In genomic region chr22:37267128-37267587, GRCh38 we compare ENCODE assay signal across 8 cellular contexts. TPM values are rescaled to one million over a fixed set of nuclear protein-coding genes. Genes with fewer than 3 reads are reported as not detected.
DNase-seq lines count a peak whose midpoint lies in the region; ATAC-seq and TF ChIP-seq lines count a peak whose summit lies in the region.

No MANE protein-coding gene starts in this region.

- H3K4me1 ChIP-seq in Karpas-422 (ENCODE audit: low read length): peaks cover 27% of the 10 kb centered on the region

- no peaks in the 10 kb centered on the region for H3K9me2 ChIP-seq in Karpas-422 (replicated peaks; ENCODE audit: insufficient read depth, low read length)

- peak overlapping the region; percentile 74; the same call in 1 of the 2 replicates for H2AFZ ChIP-seq in Karpas-422 (ENCODE audit: low read length)

- peak overlapping the region; percentile 64; the same call in 1 of the 2 replicates for H3K4me3 ChIP-seq in Karpas-422 (ENCODE audit: low read length)

- no peaks in the 10 kb centered on the region for H3K79me2 ChIP-seq in Karpas-422 (ENCODE audit: low read length)

- H3K27me3 Mint-ChIP-seq in CD14-positive monocyte (ENCODE audit: low read depth in 3 of 3): peaks cover 2 to 15% (median 7%) of the 10 kb centered on the region in 3 donors
- H3K27me3 Mint-ChIP-seq in naive B cell: no peaks in the 10 kb centered on the region
- no peaks in the 10 kb centered on the region for H3K27me3 Mint-ChIP-seq in stimulated activated naive CD8-positive, alpha-beta T cell treated with anti-CD3 and anti-CD28 coated beads, Interleukin-15, Interleukin-2, amounts not matched to agents 100 ng/mL and 50 ng/mL, for 24 hours

- H3K9me3 Mint-ChIP-seq in CD14-positive monocyte (peaks cover 12 to 18% (median 14%) of the 10 kb centered on the region in 7 donors), naive B cell (peaks cover 2 to 10% (median 4%) of the 10 kb centered on the region in 7 donors)
- H3K9me3 Mint-ChIP-seq in stimulated activated naive CD8-positive, alpha-beta T cell treated with anti-CD3 and anti-CD28 coated beads, Interleukin-15, Interleukin-2, amounts not matched to agents 100 ng/mL and 50 ng/mL, for 24 hours: no peaks in the 10 kb centered on the region

- peaks cover 56% of the 10 kb centered on the region for H3K4me1 Mint-ChIP-seq in CD14-positive monocyte
- H3K4me1 Mint-ChIP-seq in naive B cell: peaks cover 34 to 43% (median 34%) of the 10 kb centered on the region in 3 donors
- peaks cover 38% of the 10 kb centered on the region for H3K4me1 Mint-ChIP-seq in stimulated activated naive CD8-positive, alpha-beta T cell treated with anti-CD3 and anti-CD28 coated beads, Interleukin-15, Interleukin-2, amounts not matched to agents 100 ng/mL and 50 ng/mL, for 24 hours (ENCODE audit: low read depth)

- H3K4me3 Mint-ChIP-seq in CD14-positive monocyte (peak overlapping the region; percentile 77 to 87), naive B cell (peak overlapping the region; percentile 85 to 96 (median 94))
- peak overlapping the region; percentile 84 for H3K4me3 Mint-ChIP-seq in stimulated activated naive CD8-positive, alpha-beta T cell treated with anti-CD3 and anti-CD28 coated beads, Interleukin-15, Interleukin-2, amounts not matched to agents 100 ng/mL and 50 ng/mL, for 24 hours

- intact Hi-C loops in CD14-positive monocyte (cut with micrococcal nuclease): loop anchor here in 1 of 2 donors (2.0 to 5.0 kb wide), 2 partner anchors 35 to 190 kb away; no protein-coding TSS in a partner anchor

- H3K36me3 ChIP-seq in Karpas-422 (ENCODE audit: insufficient read depth, low read length): no peaks in the 10 kb centered on the region

- H3K9ac ChIP-seq in Karpas-422 (ENCODE audit: low read length): peak overlapping the region; percentile 43; the same call in 1 of the 2 replicates

- ATAC-seq in GM19397 (IDR thresholded peaks at IDR 0.05; ENCODE audit: unreplicated experiment): peak; percentile 77
- ATAC-seq in naive B cell (ENCODE audit: low read depth in 2 of 2): peak; percentile 83 to 84

- peak; percentile 59 for DNase-seq in CD14-positive monocyte (ENCODE audit: low spot score)
- DNase-seq in Karpas-422: peak; percentile 81
- peak; percentile 71 for DNase-seq in activated CD4-positive, alpha-beta T cell treated with anti-CD3 and anti-CD28 coated beads, Interleukin-2, amount 50 U/mL, for 1 hour
- peak; percentile 65 for DNase-seq in effector CD8-positive, alpha-beta T cell (lab: John Stamatoyannopoulos, UW)
- DNase-seq in naive B cell: peak; percentile 71
- no peak for DNase-seq in NCI-H128 (lab: John Stamatoyannopoulos, UW; ENCODE audit: unreplicated experiment)

- peak overlapping the region; percentile 73 for H3K4me2 ChIP-seq in Karpas-422 (ENCODE audit: low read depth, low read length, poor library complexity, severe bottlenecking)

- peaks cover 9% of the 10 kb centered on the region for H3K9me3 ChIP-seq in Karpas-422 (ENCODE audit: low read length)

- no peaks in the 10 kb centered on the region; the same call in 1 of the 2 replicates for H3K27me3 ChIP-seq in Karpas-422 (ENCODE audit: low read length)

- peak; percentile 99 for TF ChIP-seq CTCF in CD14-positive monocyte (IDR thresholded peaks at IDR 0.05)

- peaks cover 2 to 4% of the 10 kb centered on the region in 2 donors for H3K36me3 Mint-ChIP-seq in CD14-positive monocyte
- no peaks in the 10 kb centered on the region for H3K36me3 Mint-ChIP-seq in naive B cell
- H3K36me3 Mint-ChIP-seq in stimulated activated naive CD8-positive, alpha-beta T cell treated with anti-CD3 and anti-CD28 coated beads, Interleukin-15, Interleukin-2, amounts not matched to agents 100 ng/mL and 50 ng/mL, for 24 hours (ENCODE audit: low read depth): no peaks in the 10 kb centered on the region

- peak overlapping the region; percentile 95 to 98 (median 97) for H3K27ac Mint-ChIP-seq in CD14-positive monocyte
- peak overlapping the region; percentile 76 to 99 (median 96) for H3K27ac Mint-ChIP-seq in naive B cell
- peak overlapping the region; percentile 86 for H3K27ac Mint-ChIP-seq in stimulated activated naive CD8-positive, alpha-beta T cell treated with anti-CD3 and anti-CD28 coated beads, Interleukin-15, Interleukin-2, amounts not matched to agents 100 ng/mL and 50 ng/mL, for 24 hours

- H4K20me1 ChIP-seq in Karpas-422 (ENCODE audit: insufficient read depth, low read depth, low read length): no peaks in the 10 kb centered on the region

- no peak overlapping the region for H3K27ac ChIP-seq in Karpas-422 (ENCODE audit: low read length)

RNA-seq across cellular contexts. Expression of gene CYTH4, which starts 15.2 kb away (rescaled TPM):
- polyA plus RNA-seq in CD14-positive monocyte (10 to 100 TPM; 51.0 to 70.0 TPM), naive B cell (ENCODE audit: low read depth in 6 of 6) (10 to 100 TPM; 29.3 to 74.9 (median 46.1) TPM)
- total RNA-seq in Karpas-422 (2014; rRNA removed; shearing (Covaris generic); ENCODE audit: low replicate concordance): 11.1 and 12.6 TPM in 2 replicates

RNA-seq across cellular contexts. Expression of gene RAC2, which starts 23.1 kb away (rescaled TPM):
- polyA plus RNA-seq in CD14-positive monocyte (100 to 1,000 TPM; 360 to 529 TPM), naive B cell (ENCODE audit: low read depth in 6 of 6) (100 to 1,000 TPM; 671 to 842 (median 780) TPM)
- 251 and 294 TPM in 2 replicates for total RNA-seq in Karpas-422 (2014; rRNA removed; shearing (Covaris generic); ENCODE audit: low replicate concordance)

RNA-seq across cellular contexts. Expression of gene SSTR3, which starts 54.9 kb away (rescaled TPM):
- polyA plus RNA-seq in CD14-positive monocyte (not detected), naive B cell (ENCODE audit: low read depth in 6 of 6) (under 1 TPM in 5 of 6 donors, not detected in 1; 0.08 to 0.63 (median 0.45) TPM)
- not detected in 2 replicates for total RNA-seq in Karpas-422 (2014; rRNA removed; shearing (Covaris generic); ENCODE audit: low replicate concordance)
